ENCODE assay signal across 11 cellular contexts in genomic region chr14:55180434-55180833, GRCh38. TPM values are rescaled to one million over a fixed set of nuclear protein-coding genes. Genes with fewer than 3 reads are reported as not detected.
DNase-seq lines count a peak whose midpoint lies in the region; ATAC-seq and TF ChIP-seq lines count a peak whose summit lies in the region.
"Had no signal": no experiment of that assay in that cellular context is flagged by ENCODE, and none has a peak within 500 bp of the region (broad histone marks: within the 10 kb centered on the region; RNA-seq: fewer than 3 reads in every experiment).

No MANE protein-coding gene starts in this region.

- no peak overlapping the region for H3K18ac ChIP-seq in mesendoderm (ENCODE audit: low read length)

- peaks cover 0 to 6% (median 0%) of the 10 kb centered on the region in 11 experiments; a peak in 1 of 22 replicates for H3K9me3 ChIP-seq in BLaER1 treated with 17β-estradiol and CSF1 and Interleukin-3, amounts not matched to agents 10 nM and 100 nM (replicated peaks in 1 of 11)

- peaks cover 4% of the 10 kb centered on the region for H3K79me2 ChIP-seq in mesendoderm (ENCODE audit: control insufficient read depth, insufficient read depth, low read length)

- H2BK15ac ChIP-seq in mesendoderm (replicated peaks; ENCODE audit: low read depth): no peak overlapping the region

- peaks cover 0 to 100% (median 90%) of the 10 kb centered on the region in 11 experiments; a peak in 19 of 22 replicates for H3K36me3 ChIP-seq in BLaER1 treated with 17β-estradiol and CSF1 and Interleukin-3, amounts not matched to agents 10 nM and 100 nM
- H3K36me3 ChIP-seq in brain microvascular endothelial cell (replicated peaks) (no peaks in the 10 kb centered on the region), mesendoderm (ENCODE audit: control insufficient read depth, insufficient read depth, low read length) (peaks cover 5% of the 10 kb centered on the region)

- H3K4ac ChIP-seq in mesendoderm (ENCODE audit: low read depth, low read length): no peak overlapping the region

- no peak overlapping the region for H3K23ac ChIP-seq in mesendoderm (ENCODE audit: low read length)

- TF ChIP-seq CTCF in brain microvascular endothelial cell (IDR thresholded peaks at IDR 0.05; ENCODE audit: low read depth, low read length, missing control alignments): no peak

- H2BK5ac ChIP-seq in mesendoderm (ENCODE audit: low read length): no peak overlapping the region

- no peak overlapping the region for H2AK5ac ChIP-seq in mesendoderm (ENCODE audit: low read length)

- peak; percentile 84 for ATAC-seq in GM19043 (IDR thresholded peaks at IDR 0.05; ENCODE audit: low read depth, unreplicated experiment)
- peak; percentile 37 for ATAC-seq in HG02885 (IDR thresholded peaks at IDR 0.05; ENCODE audit: poor library complexity, unreplicated experiment)
- no peak for ATAC-seq in GM19395 (IDR thresholded peaks at IDR 0.05; ENCODE audit: unreplicated experiment)

- H3K79me1 ChIP-seq in mesendoderm (ENCODE audit: low read length): peaks cover 5% of the 10 kb centered on the region

- H3K27ac ChIP-seq in BLaER1 treated with 17β-estradiol and CSF1 and Interleukin-3, amounts not matched to agents 10 nM and 100 nM: peak overlapping the region in 7 of 11 experiments; percentile 4 to 44 (median 25); a peak in 8 of 22 replicates
- H3K27ac ChIP-seq in brain microvascular endothelial cell: peak overlapping the region; percentile 41
- no peak overlapping the region for H3K27ac ChIP-seq in mesendoderm (ENCODE audit: low read depth, low read length)
- H3K27ac ChIP-seq: C4-2B had no signal

- no peak overlapping the region for H4K5ac ChIP-seq in mesendoderm (ENCODE audit: low read length)

- H3K9ac ChIP-seq in BLaER1 treated with 17β-estradiol and CSF1 and Interleukin-3, amounts not matched to agents 10 nM and 100 nM: peak overlapping the region in 5 of 11 experiments; percentile 5 to 36 (median 16); a peak in 7 of 22 replicates
- no peak overlapping the region for H3K9ac ChIP-seq in mesendoderm (ENCODE audit: low read length)

- H4K20me1 ChIP-seq in BLaER1 treated with 17β-estradiol and CSF1 and Interleukin-3, amounts not matched to agents 10 nM and 100 nM: no peaks in the 10 kb centered on the region

- no peak overlapping the region for H2BK120ac ChIP-seq in mesendoderm (ENCODE audit: low read depth, low read length)

- peak overlapping the region; percentile 22 to 85 (median 67) for H3K4me2 ChIP-seq in BLaER1 treated with 17β-estradiol and CSF1 and Interleukin-3, amounts not matched to agents 10 nM and 100 nM
- no peak overlapping the region for H3K4me2 ChIP-seq in mesendoderm (ENCODE audit: low read length)

- no peak overlapping the region for H4K8ac ChIP-seq in mesendoderm (ENCODE audit: low read depth, low read length)

- no peaks in the 10 kb centered on the region for H3K27me3 ChIP-seq in BLaER1 treated with 17β-estradiol and CSF1 and Interleukin-3, amounts not matched to agents 10 nM and 100 nM
- H3K27me3 ChIP-seq in brain microvascular endothelial cell (replicated peaks): no peaks in the 10 kb centered on the region
- H3K27me3 ChIP-seq in mesendoderm (ENCODE audit: insufficient read depth, low read length, poor library complexity): no peaks in the 10 kb centered on the region

- H3K4me1 ChIP-seq in BLaER1 treated with 17β-estradiol and CSF1 and Interleukin-3, amounts not matched to agents 10 nM and 100 nM: peaks cover 11 to 48% (median 23%) of the 10 kb centered on the region in 10 experiments; a peak in 19 of 20 replicates
- H3K4me1 ChIP-seq in mesendoderm (ENCODE audit: control insufficient read depth, low read depth, low read length): no peaks in the 10 kb centered on the region

- peak; percentile 24 for DNase-seq in brain microvascular endothelial cell
- no peak for DNase-seq in islet precursor cell
- DNase-seq in mesendoderm: no peak
- DNase-seq in T-helper 1 cell: no peak
- DNase-seq: GOT3, hippocampal formation had no signal

- no peak overlapping the region for H3K56ac ChIP-seq in mesendoderm (ENCODE audit: low read length)

- whole genome bisulfite sequencing in mesendoderm (ENCODE audit: extremely low coverage, insufficient coverage, low lambda C conversion rate): no CpG with 5 or more reads among the region's 4 CpGs

- in situ Hi-C loops in brain microvascular endothelial cell (cut with HindIII; ENCODE audit: low pct_ligation_motif_present, low sequenced_read_pairs): no loop called here

- H3K4me3 ChIP-seq in BLaER1 treated with 17β-estradiol and CSF1 and Interleukin-3, amounts not matched to agents 10 nM and 100 nM: peak overlapping the region in 2 of 10 experiments; percentile 3 to 17; a peak in 2 of 20 replicates
- no peak overlapping the region for H3K4me3 ChIP-seq in brain microvascular endothelial cell (ENCODE audit: low read depth, low read length)
- no peak overlapping the region for H3K4me3 ChIP-seq in mesendoderm (ENCODE audit: low read length)

RNA-seq across cellular contexts. Expression of gene DLGAP5, which starts 11.0 kb away (rescaled TPM):
- polyA plus RNA-seq in mesendoderm (2013, experiment 1 of 2): 91.1 TPM
- polyA plus RNA-seq in mesendoderm (2013, experiment 2 of 2): 89.4 TPM

RNA-seq across cellular contexts. Expression of gene LGALS3, which starts 51.4 kb away (rescaled TPM):
- polyA plus RNA-seq in mesendoderm (2013, experiment 1 of 2): 9.2 TPM
- polyA plus RNA-seq in mesendoderm (2013, experiment 2 of 2): 9.7 TPM
